ENCODE assay signal across 8 cellular contexts in genomic region chr22:20550057-20550817, GRCh38. TPM values are rescaled to one million over a fixed set of nuclear protein-coding genes. Genes with fewer than 3 reads are reported as not detected.
DNase-seq lines count a peak whose midpoint lies in the region; ATAC-seq and TF ChIP-seq lines count a peak whose summit lies in the region.

No MANE protein-coding gene starts in this region.

- no peak overlapping the region for H2AFZ ChIP-seq in trophoblast cell (ENCODE audit: insufficient read depth, low read length, poor library complexity)

- no peak overlapping the region for H3K9ac ChIP-seq in trophoblast cell (ENCODE audit: low read length)

- no peak overlapping the region for H3K4me2 ChIP-seq in trophoblast cell (ENCODE audit: low read length)

- H3K18ac ChIP-seq in trophoblast cell (ENCODE audit: low read length), result peak overlapping the region; percentile 8

- H3K4me3 Mint-ChIP-seq in CD14-positive monocyte, result no peak overlapping the region
- H3K4me3 Mint-ChIP-seq in T-helper 2 cell treated with Interferon-gamma antibody and Interleukin-4, amounts not matched to agents 5 μg/mL and 100 μg/mL, for 36 hours, result peak overlapping the region; percentile 72

- H3K79me2 ChIP-seq in trophoblast cell (ENCODE audit: control insufficient read depth, insufficient read depth, low read length, poor library complexity), result peaks cover 14% of the 10 kb centered on the region

- ATAC-seq in HG03025 (IDR thresholded peaks at IDR 0.05; ENCODE audit: low FRiP score, unreplicated experiment), result no peak

- H2BK120ac ChIP-seq in trophoblast cell (ENCODE audit: insufficient read depth, low read length, poor library complexity), result no peak overlapping the region

- no peak overlapping the region for H3K14ac ChIP-seq in trophoblast cell (ENCODE audit: low read length)

- peak overlapping the region; percentile 23 for H3K4ac ChIP-seq in trophoblast cell (ENCODE audit: low read depth, low read length)

- peaks cover 64 to 77% of the 10 kb centered on the region in 2 donors for H3K36me3 Mint-ChIP-seq in CD14-positive monocyte
- peaks cover 47% of the 10 kb centered on the region for H3K36me3 Mint-ChIP-seq in T-helper 2 cell treated with Interferon-gamma antibody and Interleukin-4, amounts not matched to agents 5 μg/mL and 100 μg/mL, for 36 hours (ENCODE audit: low read depth)

- DNase-seq in CD14-positive monocyte (ENCODE audit: low spot score) (no peak), esophagus muscularis mucosa (ENCODE audit: extremely low spot score) (no peak), trophoblast cell (no peak), NOMO-1 treated with DMSO at 0.1 percent for 48 hours (lab: John Stamatoyannopoulos, UW; ENCODE audit: unreplicated experiment) (no peak), GM19240 (ENCODE audit: insufficient read length, low spot score) (no peak), mesenteric fat pad (ENCODE audit: low spot score) (no peak)
- DNase-seq in T-helper 2 cell treated with Interferon-gamma antibody and Interleukin-4, amounts not matched to agents 5 μg/mL and 100 μg/mL, for 36 hours (ENCODE audit: low spot score), result no peak

- H4K8ac ChIP-seq in trophoblast cell (ENCODE audit: low read depth, low read length), result no peak overlapping the region

- H3K9me3 Mint-ChIP-seq in CD14-positive monocyte, result no peaks in the 10 kb centered on the region
- H3K9me3 Mint-ChIP-seq in T-helper 2 cell treated with Interferon-gamma antibody and Interleukin-4, amounts not matched to agents 5 μg/mL and 100 μg/mL, for 36 hours, result no peaks in the 10 kb centered on the region

- no peak overlapping the region for H3K23ac ChIP-seq in trophoblast cell (ENCODE audit: low read length)

- H3K27ac Mint-ChIP-seq in CD14-positive monocyte, result peak overlapping the region in 4 of 7 donors; percentile 30 to 89 (median 62)
- peak overlapping the region; percentile 96 for H3K27ac Mint-ChIP-seq in T-helper 2 cell treated with Interferon-gamma antibody and Interleukin-4, amounts not matched to agents 5 μg/mL and 100 μg/mL, for 36 hours

- no peaks in the 10 kb centered on the region for H3K9me3 ChIP-seq in esophagus muscularis mucosa
- peaks cover 2% of the 10 kb centered on the region for H3K9me3 ChIP-seq in trophoblast cell (ENCODE audit: insufficient read depth, low read depth, low read length)

- TF ChIP-seq EP300 in esophagus muscularis mucosa (IDR thresholded peaks at IDR 0.05), result no peak

- peak overlapping the region in 2 of 4 donors; percentile 1 to 14 for H3K4me3 ChIP-seq in esophagus muscularis mucosa
- no peak overlapping the region for H3K4me3 ChIP-seq in trophoblast cell (ENCODE audit: low read depth, low read length)

- peaks cover 0 to 2% (median 0%) of the 10 kb centered on the region in 3 donors for H3K27me3 Mint-ChIP-seq in CD14-positive monocyte (ENCODE audit: low read depth in 3 of 3)
- H3K27me3 Mint-ChIP-seq in T-helper 2 cell treated with Interferon-gamma antibody and Interleukin-4, amounts not matched to agents 5 μg/mL and 100 μg/mL, for 36 hours (ENCODE audit: low read depth), result no peaks in the 10 kb centered on the region

- peaks cover 20% of the 10 kb centered on the region for H3K4me1 Mint-ChIP-seq in CD14-positive monocyte
- peaks cover 61% of the 10 kb centered on the region for H3K4me1 Mint-ChIP-seq in T-helper 2 cell treated with Interferon-gamma antibody and Interleukin-4, amounts not matched to agents 5 μg/mL and 100 μg/mL, for 36 hours (ENCODE audit: low read depth)

- no peak overlapping the region for H2BK5ac ChIP-seq in trophoblast cell (ENCODE audit: low read depth, low read length, poor library complexity)

- 94% methylated on average over 8 of the region's 8 CpGs for WGBS in esophagus muscularis mucosa
- no CpG with 5 or more reads among the region's 8 CpGs for WGBS in trophoblast cell (ENCODE audit: extremely low coverage, insufficient coverage, insufficient read length)

- intact Hi-C loops in CD14-positive monocyte (cut with micrococcal nuclease), result no loop called here
- intact Hi-C loops in esophagus muscularis mucosa (cut with DNase I), result loop anchor here (5.0 kb wide), 1 partner anchor 38 kb away; no protein-coding TSS in a partner anchor

- H3K27me3 ChIP-seq in esophagus muscularis mucosa (no peaks in the 10 kb centered on the region), trophoblast cell (ENCODE audit: insufficient read depth, low read length) (no peaks in the 10 kb centered on the region)

- H4K12ac ChIP-seq in trophoblast cell (ENCODE audit: low read depth, low read length), result no peak overlapping the region

- peaks cover 5% of the 10 kb centered on the region for H3K79me1 ChIP-seq in trophoblast cell (ENCODE audit: low read length)

- TF ChIP-seq POLR2A in esophagus muscularis mucosa (IDR thresholded peaks at IDR 0.05; ENCODE audit: low read depth), result no peak

- H2BK12ac ChIP-seq in trophoblast cell (ENCODE audit: low read length), result no peak overlapping the region

- H3K27ac ChIP-seq in esophagus muscularis mucosa (replicated peaks in 1 of 4) (peak overlapping the region; percentile 77 to 85 (median 82)), trophoblast cell (ENCODE audit: low read depth, low read length) (no peak overlapping the region)

- H3K36me3 ChIP-seq in esophagus muscularis mucosa (peaks cover 5 to 36% (median 33%) of the 10 kb centered on the region in 4 donors), trophoblast cell (ENCODE audit: control insufficient read depth in 1 of 2, insufficient read depth in 2 of 2, low read length in 2 of 2) (peaks cover 43 to 44% of the 10 kb centered on the region in 2 experiments)

- TF ChIP-seq CTCF in CD14-positive monocyte (IDR thresholded peaks at IDR 0.05), result no peak
- TF ChIP-seq CTCF in esophagus muscularis mucosa (IDR thresholded peaks at IDR 0.05), result no peak

- H3K4me1 ChIP-seq in esophagus muscularis mucosa, result peaks cover 60 to 85% (median 77%) of the 10 kb centered on the region in 4 donors
- H3K4me1 ChIP-seq in trophoblast cell (ENCODE audit: control insufficient read depth in 1 of 2, insufficient read depth in 2 of 2, low read length in 2 of 2), result peaks cover 28 to 35% of the 10 kb centered on the region in 2 experiments

- H4K91ac ChIP-seq in trophoblast cell (ENCODE audit: low read depth, low read length), result no peak overlapping the region

- H2AK5ac ChIP-seq in trophoblast cell (ENCODE audit: low read length), result no peak overlapping the region

RNA-seq across cellular contexts. Expression of gene MED15, which starts 42.8 kb away (rescaled TPM):
- polyA plus RNA-seq in CD14-positive monocyte, result 10 to 100 TPM; 10.0 to 17.8 TPM
- total RNA-seq in esophagus muscularis mucosa (10 to 100 TPM; 34.0 to 54.1 (median 38.9) TPM), mesenteric fat pad (104 TPM)
- polyA plus RNA-seq in trophoblast cell (2013), result 85.5 and 85.6 TPM in 2 replicates

RNA-seq across cellular contexts. Expression of gene KLHL22, which starts 54.6 kb away (rescaled TPM):
- 1 to 10 TPM; 7.8 to 9.2 TPM for polyA plus RNA-seq in CD14-positive monocyte
- total RNA-seq in esophagus muscularis mucosa (10 to 100 TPM; 19.9 to 35.5 (median 27.3) TPM), mesenteric fat pad (24.9 TPM)
- polyA plus RNA-seq in trophoblast cell (2013), result 9.3 and 10.9 TPM in 2 replicates
